ENCODE assay signal across 8 cellular contexts in genomic region chr17:18857864-18858566, GRCh38. TPM values are rescaled to one million over a fixed set of nuclear protein-coding genes. Genes with fewer than 3 reads are reported as not detected.
DNase-seq lines count a peak whose midpoint lies in the region; ATAC-seq and TF ChIP-seq lines count a peak whose summit lies in the region.

Gene PRPSAP2, plus strand, starts transcription at chr17:18858131. Its CDS starts 7,703 bp downstream, at chr17:18865834.

- H3K9me3 Mint-ChIP-seq in IgD-negative memory B cell: no peaks in the 10 kb centered on the region
- no peaks in the 10 kb centered on the region for H3K9me3 Mint-ChIP-seq in mesothelial cell of epicardium

- in situ Hi-C loops in endometrial microvascular endothelial cells (cut with HindIII; ENCODE audit: inconsistent ontology term, low pct_unique_long_range_greater_than_20kb, low sequenced_read_pairs): no loop called here

- CTCF ChIA-PET in OCI-LY7 (lab: Charles Lee; ENCODE audit: unreplicated experiment): interaction anchor here (0.6 kb wide), 2 partner anchors 90 to 598 kb away, joined by 3 to 9 read pairs; no protein-coding TSS in a partner anchor

- 0 out of 2 replicates have a peak, but pooled peaks cover 3% of the 10 kb centered on the region for H3K36me3 ChIP-seq in OCI-LY7 (ENCODE audit: insufficient read depth, low read length)

- H3K27ac Mint-ChIP-seq in IgD-negative memory B cell (peak within 1 kb of the TSS; percentile 54 to 94 (median 88)), mesothelial cell of epicardium (peak within 1 kb of the TSS; percentile 59)

- no peaks in the 10 kb centered on the region; the same call in 1 of the 2 replicates for H4K20me1 ChIP-seq in OCI-LY7 (ENCODE audit: insufficient read depth, low read length)

- no TSS peak for BruUV-seq in OCI-LY7 (replicated peaks; lab: Mats Ljungman, UMichigan)

- intact Hi-C loops in OCI-LY7 (cut with micrococcal nuclease; ENCODE audit: unreplicated experiment): loop anchor here (2.0 kb wide), 1 partner anchor 63 kb away; no protein-coding TSS in a partner anchor

- H3K9me2 ChIP-seq in OCI-LY7 (ENCODE audit: insufficient read depth, low read length): no peaks in the 10 kb centered on the region

- H3K27ac ChIP-seq in OCI-LY7 (ENCODE audit: low read depth, low read length, poor library complexity, severe bottlenecking): peak within 1 kb of the TSS; percentile 73

- DNase-seq in COLO668 (lab: John Stamatoyannopoulos, UW; ENCODE audit: unreplicated experiment): peak; percentile 95
- DNase-seq in OCI-LY7 (ENCODE audit: low spot score): peak; percentile 99
- DNase-seq in activated CD8-positive, alpha-beta memory T cell treated with anti-CD3 and anti-CD28 coated beads, Interleukin-2, amount 50 U/mL, for 48 hours: peak; percentile 95
- peak; percentile 83 to 91 for DNase-seq in mesothelial cell of epicardium (ENCODE audit: low spot score in 2 of 2, unreplicated experiment in 2 of 2)
- peak; percentile 81 for DNase-seq in stimulated activated CD8-positive, alpha-beta memory T cell treated with anti-CD3 and anti-CD28 coated beads, Interleukin-15, amount 100 ng/mL, for 24 hours (ENCODE audit: low read depth)

- no peaks in the 10 kb centered on the region for H3K27me3 Mint-ChIP-seq in IgD-negative memory B cell
- no peaks in the 10 kb centered on the region for H3K27me3 Mint-ChIP-seq in mesothelial cell of epicardium (ENCODE audit: low read depth)

- peak within 1 kb of the TSS; percentile 67 for H2AFZ ChIP-seq in OCI-LY7 (ENCODE audit: low read length)

- H3K9me3 ChIP-seq in OCI-LY7 (ENCODE audit: low read length): no peaks in the 10 kb centered on the region

- POLR2A ChIA-PET in OCI-LY7 (lab: Charles Lee): interaction anchor here (0.6 to 1.5 kb wide), 8 partner anchors 10 to 660 kb away, joined by 3 to 8 read pairs (median 3); no protein-coding TSS in a partner anchor

- no peaks in the 10 kb centered on the region for H3K36me3 Mint-ChIP-seq in IgD-negative memory B cell
- no peaks in the 10 kb centered on the region for H3K36me3 Mint-ChIP-seq in mesothelial cell of epicardium

- ATAC-seq in GM21515 (IDR thresholded peaks at IDR 0.05; ENCODE audit: unreplicated experiment): peak; percentile 61

- H3K4me1 ChIP-seq in OCI-LY7 (ENCODE audit: insufficient read depth, low read length, poor library complexity, severe bottlenecking): peaks cover 47% of the 10 kb centered on the region

- H3K4me3 Mint-ChIP-seq in IgD-negative memory B cell (peak within 1 kb of the TSS; percentile 88 to 98 (median 93)), mesothelial cell of epicardium (peak within 1 kb of the TSS; percentile 88)

- H3K4me3 ChIP-seq in OCI-LY7 (ENCODE audit: low read depth, low read length, poor library complexity, severe bottlenecking): peak within 1 kb of the TSS; percentile 79

- H3K4me1 Mint-ChIP-seq in IgD-negative memory B cell (peaks cover 35 to 46% (median 44%) of the 10 kb centered on the region in 3 donors), mesothelial cell of epicardium (peaks cover 40% of the 10 kb centered on the region)

- peak within 1 kb of the TSS; percentile 97 for H3K4me2 ChIP-seq in OCI-LY7 (ENCODE audit: low read length)

- TF ChIP-seq CTCF in OCI-LY7 (conservative IDR thresholded peaks at IDR 0.05; ENCODE audit: low read length): no peak
- TF ChIP-seq CTCF in mesothelial cell of epicardium (IDR thresholded peaks at IDR 0.05; ENCODE audit: unreplicated experiment): no peak

- H3K79me2 ChIP-seq in OCI-LY7 (ENCODE audit: insufficient read depth, low read depth, low read length): peaks cover 44% of the 10 kb centered on the region

RNA-seq across cellular contexts. Expression of gene PRPSAP2, which starts in this region (rescaled TPM):
- 37.7 TPM for polyA plus RNA-seq in IgD-negative memory B cell
- total RNA-seq in OCI-LY7 (2014; rRNA removed; shearing (Covaris generic)): 59.3 and 73.5 TPM in 2 replicates
- 90.2 and 91.9 TPM in 2 replicates for total RNA-seq in OCI-LY7 (2022)
- 33.0 TPM for total RNA-seq in endometrial microvascular endothelial cells (ENCODE audit: inconsistent ontology term)
- total RNA-seq in mesothelial cell of epicardium: 48.8 to 53.9 TPM (median 51.4 TPM) in 3 replicates

Comparison
In these comparisons a context has a peak if more than half of its experiments do, and no peak if none do; other contexts are left out.
1. Peak in every context shown above with its lines: DNase-seq, ATAC-seq, H3K4me3 ChIP-seq and H3K27ac ChIP-seq.